ENCODE assay signal across 1 cellular context in genomic region chr12:54175130-54175963, GRCh38.
TF ChIP-seq lines count a peak whose summit lies in the region.

No MANE protein-coding gene starts in this region.

TF ChIP-seq in HEK293, 187 proteins besides CTCF, POLR2A, EP300 and RAD21 (continued from another document):
- TF ChIP-seq ZNF449 (tag by site-specific recombination; IDR thresholded peaks at IDR 0.05) (no peak), TRIM28 (IDR thresholded peaks at IDR 0.05; ENCODE audit: borderline replicate concordance, low read length) (peak; percentile 48; the same call in 1 of the 2 replicates), ZBTB20 (tag by site-specific recombination; IDR thresholded peaks at IDR 0.05) (peak; percentile 76; the same call in 1 of the 2 replicates), ZNF184 (tag by site-specific recombination; IDR thresholded peaks at IDR 0.05) (no peak), ZNF366 (tag by site-specific recombination; conservative IDR thresholded peaks at IDR 0.05) (peak; percentile 28; the same call in 1 of the 2 replicates), ZNF658 (tag by site-specific recombination; IDR thresholded peaks at IDR 0.05) (no peak), ZNF830 (tag by site-specific recombination; IDR thresholded peaks at IDR 0.05; ENCODE audit: low read depth) (no peak), ZBTB6 (tag by site-specific recombination; IDR thresholded peaks at IDR 0.05) (no peak), KLF9 (tag by site-specific recombination; IDR thresholded peaks at IDR 0.05; ENCODE audit: low read depth) (peak; percentile 68), ZNF561 (tag by site-specific recombination; IDR thresholded peaks at IDR 0.05; ENCODE audit: borderline replicate concordance) (0 out of 2 replicates have a peak, but pooled peaks have one; percentile 31), ZSCAN23 (tag by site-specific recombination; IDR thresholded peaks at IDR 0.05) (no peak), ZNF398 (tag by site-specific recombination; IDR thresholded peaks at IDR 0.05) (0 out of 2 replicates have a peak, but pooled peaks have one; percentile 20), MZF1 (tag by site-specific recombination; IDR thresholded peaks at IDR 0.05; ENCODE audit: borderline replicate concordance) (no peak), ZNF433 (tag by site-specific recombination; IDR thresholded peaks at IDR 0.05; ENCODE audit: low read depth) (no peak), SP7 (tag by site-specific recombination; IDR thresholded peaks at IDR 0.05) (peak; percentile 97), KLF17 (tag by site-specific recombination; IDR thresholded peaks at IDR 0.05) (no peak; the same call in 1 of the 2 replicates), ZNF692 (tag by site-specific recombination; IDR thresholded peaks at IDR 0.05) (no peak), ZNF335 (tag by site-specific recombination; conservative IDR thresholded peaks at IDR 0.05) (peak; percentile 33; the same call in 1 of the 2 replicates), ZNF544 (tag by site-specific recombination; IDR thresholded peaks at IDR 0.05) (no peak), ZNF48 (tag by site-specific recombination; IDR thresholded peaks at IDR 0.05) (no peak), ZSCAN18 (tag by site-specific recombination; IDR thresholded peaks at IDR 0.05) (no peak), ZNF792 (tag by site-specific recombination; IDR thresholded peaks at IDR 0.05) (no peak), WT1 (tag by site-specific recombination; IDR thresholded peaks at IDR 0.05) (peak; percentile 87), ZBTB1 (tag by site-specific recombination; IDR thresholded peaks at IDR 0.05) (no peak), TCF7L2 (IDR thresholded peaks at IDR 0.05; ENCODE audit: borderline replicate concordance, low read depth, low read length) (no peak), SCRT2 (tag by site-specific recombination; IDR thresholded peaks at IDR 0.05) (no peak), ZNF157 (tag by site-specific recombination; IDR thresholded peaks at IDR 0.05) (no peak), ZIC2 (tag by site-specific recombination; IDR thresholded peaks at IDR 0.05) (peak; percentile 65), ZNF600 (tag by site-specific recombination; IDR thresholded peaks at IDR 0.05) (peak; percentile 64; the same call in 1 of the 2 replicates), ZNF239 (tag by site-specific recombination; IDR thresholded peaks at IDR 0.05) (no peak), ZNF350 (tag by site-specific recombination; IDR thresholded peaks at IDR 0.05) (no peak), MEIS1 (CRISPR knock-in tag; IDR thresholded peaks at IDR 0.05; ENCODE audit: borderline replicate concordance) (no peak), ZXDB (tag by site-specific recombination; IDR thresholded peaks at IDR 0.05) (no peak), KLF1 (tag by site-specific recombination; IDR thresholded peaks at IDR 0.05) (peak; percentile 72), OSR2 (tag by site-specific recombination; IDR thresholded peaks at IDR 0.05) (peak; percentile 47; the same call in 1 of the 2 replicates), ZBTB17 (tag by site-specific recombination; IDR thresholded peaks at IDR 0.05) (0 out of 2 replicates have a peak, but pooled peaks have one; percentile 20), ZBTB44 (tag by site-specific recombination; IDR thresholded peaks at IDR 0.05) (no peak), ZNF555 (tag by site-specific recombination; conservative IDR thresholded peaks at IDR 0.05) (no peak), ZNF16 (tag by site-specific recombination; IDR thresholded peaks at IDR 0.05; ENCODE audit: low read depth) (no peak)
